11 cellular contexts compared by ENCODE assay signal in genomic region chr19:18972301-18972831, GRCh38. TPM values are rescaled to one million over a fixed set of nuclear protein-coding genes. Genes with fewer than 3 reads are reported as not detected.
DNase-seq lines count a peak whose midpoint lies in the region.
"Had no signal": no experiment of that assay in that cellular context is flagged by ENCODE, and none has a peak within 500 bp of the region (broad histone marks: within the 10 kb centered on the region; RNA-seq: fewer than 3 reads in every experiment).

No MANE protein-coding gene starts in this region.

- no peak overlapping the region for H3K18ac ChIP-seq in mesenchymal stem cell (ENCODE audit: low read depth in 1 of 2, low read length in 2 of 2)

- no peaks in the 10 kb centered on the region for H3K79me1 ChIP-seq in mesenchymal stem cell (replicated peaks; ENCODE audit: low read length, poor library complexity, severe bottlenecking)

- H4K8ac ChIP-seq in mesenchymal stem cell (ENCODE audit: low read length) = no peak overlapping the region

- no peaks in the 10 kb centered on the region for H3K9me3 ChIP-seq in mesenchymal stem cell (ENCODE audit: control insufficient read depth, low read length)
- H3K9me3 ChIP-seq: BE2C had no signal

- no peak overlapping the region for H3K4me2 ChIP-seq in mesenchymal stem cell (ENCODE audit: low read length, poor library complexity, severe bottlenecking)

- H2AK5ac ChIP-seq in mesenchymal stem cell (ENCODE audit: low read length, severe bottlenecking) = no peak overlapping the region

- no peak overlapping the region for H2BK15ac ChIP-seq in mesenchymal stem cell (ENCODE audit: low read depth, poor library complexity, severe bottlenecking)

- peak overlapping the region; percentile 47 for H3K9ac ChIP-seq in mesenchymal stem cell (ENCODE audit: low read length)

- no peak overlapping the region for H3K27ac ChIP-seq in mesenchymal stem cell (ENCODE audit: low read length, poor library complexity, severe bottlenecking)

- 86% methylated on average over 10 of the region's 12 CpGs for WGBS in mesenchymal stem cell

- no peaks in the 10 kb centered on the region for H3K36me3 ChIP-seq in mesenchymal stem cell (ENCODE audit: control insufficient read depth in 1 of 2, insufficient read depth in 2 of 2, low read depth in 1 of 2, low read length in 2 of 2)
- H3K36me3 ChIP-seq: BE2C had no signal

- H2BK12ac ChIP-seq in mesenchymal stem cell (ENCODE audit: low read length in 2 of 2) = no peak overlapping the region

- no peak overlapping the region for H3K23ac ChIP-seq in mesenchymal stem cell (ENCODE audit: low read length in 2 of 2)

- no peak overlapping the region for H2AFZ ChIP-seq in mesenchymal stem cell (ENCODE audit: low read depth, low read length)

- H3K4ac ChIP-seq in mesenchymal stem cell (ENCODE audit: low read depth in 1 of 2, low read length in 2 of 2) = no peak overlapping the region

- H4K91ac ChIP-seq in mesenchymal stem cell (ENCODE audit: low read length) = no peak overlapping the region

- H3K14ac ChIP-seq in mesenchymal stem cell (ENCODE audit: low read length in 2 of 2) = no peak overlapping the region

- no peaks in the 10 kb centered on the region for H3K27me3 ChIP-seq in mesenchymal stem cell (ENCODE audit: control insufficient read depth in 1 of 2, insufficient read depth in 1 of 2, low read length in 2 of 2)
- H3K27me3 ChIP-seq: BE2C had no signal

- DNase-seq in AG20443 (ENCODE audit: low spot score) (peak; percentile 31), NOMO-1 treated with dmso at 0.1 percent for 144 hours (lab: John Stamatoyannopoulos, UW; ENCODE audit: unreplicated experiment) (peak; percentile 99), dermis microvascular lymphatic vessel endothelial cell (ENCODE audit: low read depth in 2 of 2) (peak; percentile 44 to 70), mesenchymal stem cell (peak; percentile 19), NCI-H748 (lab: John Stamatoyannopoulos, UW; ENCODE audit: unreplicated experiment) (no peak), GOT3 (lab: John Stamatoyannopoulos, UW) (no peak), NCI-H748 treated with DMSO at 0.1 percent for 48 hours (lab: John Stamatoyannopoulos, UW) (no peak), NCI-H82 (lab: John Stamatoyannopoulos, UW) (no peak)
- DNase-seq: activated CD4-positive, alpha-beta T cell treated with anti-CD3 and anti-CD28 coated beads, Interleukin-2, amount 50 U/mL, for 4 hours; activated naive CD8-positive, alpha-beta T cell treated with anti-CD3 and anti-CD28 coated beads for 36 hours; BE2C had no signal

- no peak overlapping the region for H2BK120ac ChIP-seq in mesenchymal stem cell (ENCODE audit: low read depth, low read length)

- H3K4me1 ChIP-seq in mesenchymal stem cell (ENCODE audit: control insufficient read depth, insufficient read depth, low read depth, low read length) = peaks cover 9% of the 10 kb centered on the region
- H3K4me1 ChIP-seq: BE2C had no signal

- H3K4me3 ChIP-seq in mesenchymal stem cell (ENCODE audit: insufficient read depth in 1 of 2, low read depth in 1 of 2, low read length in 2 of 2) = peak overlapping the region in 1 of 2 experiments; percentile 33

- H2BK5ac ChIP-seq in mesenchymal stem cell (ENCODE audit: low read depth, low read length, poor library complexity, severe bottlenecking) = no peak overlapping the region

RNA-seq across cellular contexts. Expression of gene HOMER3, which starts 31.3 kb away (rescaled TPM):
- total RNA-seq in dermis microvascular lymphatic vessel endothelial cell = 96.2 and 232 TPM in 2 replicates
- polyA plus RNA-seq in mesenchymal stem cell (2013, experiment 1 of 2) = 54.3 TPM
- polyA plus RNA-seq in mesenchymal stem cell (2013, experiment 2 of 2) = 55.7 TPM
- total RNA-seq: activated naive CD8-positive, alpha-beta T cell treated with anti-CD3 and anti-CD28 coated beads for 36 hours had no signal

RNA-seq across cellular contexts. Expression of gene DDX49, which starts 52.9 kb away (rescaled TPM):
- 42.7 and 43.9 TPM in 2 replicates for total RNA-seq in dermis microvascular lymphatic vessel endothelial cell
- polyA plus RNA-seq in mesenchymal stem cell (2013, experiment 1 of 2) = 19.4 TPM
- polyA plus RNA-seq in mesenchymal stem cell (2013, experiment 2 of 2) = 18.6 TPM

RNA-seq across cellular contexts. Expression of gene COPE, which starts 53.2 kb away (rescaled TPM):
- 161 and 214 TPM in 2 replicates for total RNA-seq in dermis microvascular lymphatic vessel endothelial cell
- polyA plus RNA-seq in mesenchymal stem cell (2013, experiment 1 of 2) = 214 TPM
- polyA plus RNA-seq in mesenchymal stem cell (2013, experiment 2 of 2) = 238 TPM

Comparison
In these comparisons a context has a peak if more than half of its experiments do, and no peak if none do; other contexts are left out.
1. DNase-seq: peak in AG20443 (single experiment), NOMO-1 treated with dmso at 0.1 percent for 144 hours (single experiment), dermis microvascular lymphatic vessel endothelial cell (2 of 2) and mesenchymal stem cell (single experiment); none in NCI-H748 (single experiment), GOT3 (single experiment), NCI-H748 treated with DMSO at 0.1 percent for 48 hours (single experiment) and NCI-H82 (single experiment).